9 cellular contexts compared by ENCODE assay signal in the genomic region with DNA sequence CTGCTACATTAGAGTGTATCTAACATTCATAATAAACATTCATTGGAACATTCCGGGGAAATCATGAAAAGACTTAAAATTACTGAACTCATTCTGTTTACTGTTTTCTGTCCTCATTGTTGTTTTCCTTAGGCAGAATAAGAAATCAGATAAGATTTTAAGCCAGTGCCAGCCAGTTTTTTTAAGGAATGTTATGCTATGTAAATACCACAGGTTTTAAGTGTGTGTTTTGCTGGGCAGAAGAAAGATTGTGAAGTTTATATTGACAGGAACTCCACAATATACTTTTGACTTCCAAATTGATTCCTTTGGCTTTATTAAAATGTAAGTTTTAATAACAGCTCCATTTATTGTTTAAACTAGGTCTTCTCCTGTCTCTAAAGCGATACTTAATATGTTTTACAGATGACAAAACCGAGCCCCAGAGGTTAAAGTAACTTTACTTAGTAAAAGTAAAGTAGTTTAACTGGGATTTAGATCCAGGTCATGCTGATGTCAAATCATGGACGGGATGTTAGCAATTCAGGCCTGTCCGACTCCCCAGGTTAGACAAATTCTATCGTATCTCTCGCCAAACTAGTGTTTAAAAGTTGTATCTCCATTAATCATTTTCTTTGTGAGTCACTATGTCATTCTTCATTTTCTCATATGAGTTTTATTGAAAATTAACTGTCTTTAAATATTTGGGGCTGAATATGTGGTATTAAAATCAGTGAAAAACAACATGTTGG. TPM values are rescaled to one million over a fixed set of nuclear protein-coding genes. Genes with fewer than 3 reads are reported as not detected.
DNase-seq lines count a peak whose midpoint lies in the region; ATAC-seq and TF ChIP-seq lines count a peak whose summit lies in the region.
"Had no signal": no experiment of that assay in that cellular context is flagged by ENCODE, and none has a peak within 500 bp of the region (broad histone marks: within the 10 kb centered on the region; RNA-seq: fewer than 3 reads in every experiment).

No MANE protein-coding gene starts in this region.

- no peaks in the 10 kb centered on the region for H3K9me3 Mint-ChIP-seq in activated naive CD4-positive, alpha-beta T cell treated with anti-CD3 and anti-CD28 coated beads for 36 hours

- peak overlapping the region; percentile 76 to 80 for H3K4me3 ChIP-seq in ascending aorta
- H3K4me3 ChIP-seq in tibial nerve, result peak overlapping the region; percentile 53 to 90 (median 80)

- peak overlapping the region; percentile 99 for H3K4me3 Mint-ChIP-seq in activated naive CD4-positive, alpha-beta T cell treated with anti-CD3 and anti-CD28 coated beads for 36 hours

- CTCF ChIA-PET in activated naive CD4-positive, alpha-beta T cell treated with anti-CD3 and anti-CD28 coated beads for 36 hours (lab: Charles Lee), result interaction anchor here (0.6 kb wide), 1 partner anchor 191 kb away, joined by 3 read pairs; no protein-coding TSS in a partner anchor

- TF ChIP-seq POLR2A in tibial nerve (IDR thresholded peaks at IDR 0.05), result no peak

- H3K36me3 ChIP-seq in ascending aorta (no peaks in the 10 kb centered on the region), tibial nerve (no peaks in the 10 kb centered on the region)

- H3K27me3 ChIP-seq in ascending aorta (no peaks in the 10 kb centered on the region), tibial nerve (no peaks in the 10 kb centered on the region)

- no peak for ATAC-seq in HG02763 (IDR thresholded peaks at IDR 0.05; ENCODE audit: unreplicated experiment)

- no peaks in the 10 kb centered on the region for H3K9me3 ChIP-seq in ascending aorta
- no peaks in the 10 kb centered on the region for H3K9me3 ChIP-seq in tibial nerve

- H3K27ac ChIP-seq in ascending aorta (peak overlapping the region; percentile 86 to 91), tibial nerve (peak overlapping the region; percentile 89 to 95 (median 92))

- no peaks in the 10 kb centered on the region for H3K27me3 Mint-ChIP-seq in activated naive CD4-positive, alpha-beta T cell treated with anti-CD3 and anti-CD28 coated beads for 36 hours (ENCODE audit: low read depth)

- H3K4me1 ChIP-seq in ascending aorta (peaks cover 0 to 12% of the 10 kb centered on the region in 2 donors), tibial nerve (peaks cover 0 to 30% (median 7%) of the 10 kb centered on the region in 4 donors)

- TF ChIP-seq EP300 in tibial nerve (IDR thresholded peaks at IDR 0.05), result no peak

- intact Hi-C loops in activated naive CD4-positive, alpha-beta T cell treated with anti-CD3 and anti-CD28 coated beads for 36 hours (cut with micrococcal nuclease), result loop anchor here (10.0 kb wide), 1 partner anchor 922 kb away; a partner anchor contains a TSS
- intact Hi-C loops in ascending aorta (cut with DNase I), result loop anchor here (5.0 to 10.0 kb wide), 3 partner anchors 178 to 778 kb away; a partner anchor contains a TSS

- H3K27ac Mint-ChIP-seq in activated naive CD4-positive, alpha-beta T cell treated with anti-CD3 and anti-CD28 coated beads for 36 hours, result peak overlapping the region; percentile 36

- peaks cover 21% of the 10 kb centered on the region for H3K4me1 Mint-ChIP-seq in activated naive CD4-positive, alpha-beta T cell treated with anti-CD3 and anti-CD28 coated beads for 36 hours (ENCODE audit: low read depth)

- TF ChIP-seq CTCF in ascending aorta (IDR thresholded peaks at IDR 0.05) (no peak), tibial nerve (IDR thresholded peaks at IDR 0.05) (no peak)

- 12 to 27% methylated on average over 7 of the region's 7 CpGs for WGBS in tibial nerve, 2 donors

- H3K36me3 Mint-ChIP-seq in activated naive CD4-positive, alpha-beta T cell treated with anti-CD3 and anti-CD28 coated beads for 36 hours (ENCODE audit: low read depth), result peaks cover 14% of the 10 kb centered on the region

- no peak for DNase-seq in activated naive CD4-positive, alpha-beta T cell treated with anti-CD3 and anti-CD28 coated beads for 36 hours
- DNase-seq in activated naive CD4-positive, alpha-beta T cell treated with Interleukin-2 at 50 U/mL for 16 hours, result no peak
- peak in 1 of 2 donors; percentile 12 for DNase-seq in ascending aorta (ENCODE audit: low spot score in 2 of 2)
- DNase-seq in left kidney (ENCODE audit: low read depth, low spot score), result peak; percentile 24
- DNase-seq in tibial nerve (ENCODE audit: low spot score in 2 of 2), result no peak
- DNase-seq in UCSD-AML1 (lab: John Stamatoyannopoulos, UW; ENCODE audit: unreplicated experiment), result no peak
- DNase-seq in NCI-H524 treated with DMSO at 0.1 percent for 48 hours (lab: John Stamatoyannopoulos, UW), result no peak

RNA-seq across cellular contexts. Expression of a gene that starts 1.8 kb away (rescaled TPM):
- 10 to 100 TPM; 44.7 to 44.9 TPM for total RNA-seq in activated naive CD4-positive, alpha-beta T cell treated with anti-CD3 and anti-CD28 coated beads for 36 hours
- total RNA-seq in ascending aorta (45.7 TPM), tibial nerve (10 to 100 TPM; 35.7 to 72.6 (median 43.4) TPM)

RNA-seq across cellular contexts. Expression of a gene that starts 6.0 kb away (rescaled TPM):
- not detected for total RNA-seq in activated naive CD4-positive, alpha-beta T cell treated with anti-CD3 and anti-CD28 coated beads for 36 hours
- total RNA-seq in ascending aorta (not detected), tibial nerve (not detected)
- total RNA-seq: myocyte had no signal
